ENCODE assay signal across 8 cellular contexts in the genomic region with DNA sequence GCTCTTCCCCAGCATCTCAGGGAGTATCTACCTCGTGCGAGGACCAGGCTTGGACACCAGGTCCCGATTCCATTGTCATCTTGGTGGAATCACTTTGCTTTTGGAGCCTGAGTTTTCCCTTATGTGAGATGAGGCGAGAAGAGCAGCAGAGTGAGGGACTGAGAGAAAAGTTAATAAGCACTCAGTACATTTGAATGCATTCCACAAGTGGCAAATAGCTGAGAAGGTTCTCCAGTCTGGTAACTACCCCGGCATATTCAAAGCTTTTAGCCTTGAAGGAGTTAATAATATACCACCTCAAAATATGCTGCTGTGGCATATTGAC. TPM values are rescaled to one million over a fixed set of nuclear protein-coding genes. Genes with fewer than 3 reads are reported as not detected.
A peak's percentile ranks its signal among the peaks of the same experiment; 100 is the strongest.
DNase-seq lines count a peak whose midpoint lies in the region; ATAC-seq and TF ChIP-seq lines count a peak whose summit lies in the region.

No MANE protein-coding gene starts in this region.

- no peaks in the 10 kb centered on the region for H3K9me2 ChIP-seq in SU-DHL-6 (replicated peaks; ENCODE audit: insufficient read depth, low read length)

- H3K4me3 ChIP-seq in SU-DHL-6 (ENCODE audit: insufficient read depth, low read length, poor library complexity, severe bottlenecking) (peak overlapping the region; percentile 52), fibroblast of villous mesenchyme (ENCODE audit: low read depth, low read length) (peak overlapping the region; percentile 71), smooth muscle cell (peak overlapping the region; percentile 65)

- H3K27me3 ChIP-seq in SU-DHL-6 (ENCODE audit: low read length) (no peaks in the 10 kb centered on the region), smooth muscle cell (ENCODE audit: low read depth) (no peaks in the 10 kb centered on the region)

- no peaks in the 10 kb centered on the region for H3K79me2 ChIP-seq in SU-DHL-6 (ENCODE audit: insufficient read depth, low read length)
- no peaks in the 10 kb centered on the region for H3K79me2 ChIP-seq in smooth muscle cell (ENCODE audit: low read depth)

- 63% methylated on average over 5 of the region's 5 CpGs for WGBS in smooth muscle cell (ENCODE audit: low lambda C conversion rate)

- H3K9ac ChIP-seq in SU-DHL-6 (ENCODE audit: low read length) (peak overlapping the region; percentile 53), smooth muscle cell (ENCODE audit: low read depth) (peak overlapping the region; percentile 83)

- TF ChIP-seq CTCF in SU-DHL-6 (IDR thresholded peaks at IDR 0.05; ENCODE audit: insufficient read depth, low read length, poor library complexity, severe bottlenecking) (no peak), fibroblast of villous mesenchyme (IDR thresholded peaks at IDR 0.05; ENCODE audit: insufficient read depth, low read depth, low read length) (no peak), smooth muscle cell (IDR thresholded peaks at IDR 0.05; ENCODE audit: borderline replicate concordance, insufficient read depth, poor library complexity, severe bottlenecking) (no peak)

- H3K27ac ChIP-seq in SU-DHL-6 (ENCODE audit: low read depth, low read length): no peak overlapping the region
- peak overlapping the region; percentile 87 for H3K27ac ChIP-seq in smooth muscle cell (ENCODE audit: low read depth)

- H3K9me3 ChIP-seq in SU-DHL-6 (ENCODE audit: insufficient read depth, low read length): no peaks in the 10 kb centered on the region
- H3K9me3 ChIP-seq in smooth muscle cell (replicated peaks; ENCODE audit: low read depth): no peaks in the 10 kb centered on the region

- H2AFZ ChIP-seq in SU-DHL-6 (ENCODE audit: low read depth, low read length, severe bottlenecking): peak overlapping the region; percentile 98
- H2AFZ ChIP-seq in smooth muscle cell (ENCODE audit: low read depth): peak overlapping the region; percentile 83

- peak overlapping the region; percentile 70 for H3K4me2 ChIP-seq in SU-DHL-6 (ENCODE audit: low read depth, low read length, poor library complexity, severe bottlenecking)
- peak overlapping the region; percentile 89 for H3K4me2 ChIP-seq in smooth muscle cell

- no peaks in the 10 kb centered on the region for H3F3A ChIP-seq in SU-DHL-6 (ENCODE audit: insufficient read depth)
- peaks cover 17% of the 10 kb centered on the region for H3F3A ChIP-seq in smooth muscle cell (ENCODE audit: low read depth)

- ATAC-seq in GM21390 (IDR thresholded peaks at IDR 0.05; ENCODE audit: unreplicated experiment) (peak; percentile 2), HG03135 (IDR thresholded peaks at IDR 0.05; ENCODE audit: unreplicated experiment) (no peak), HG03378 (IDR thresholded peaks at IDR 0.05; ENCODE audit: unreplicated experiment) (no peak)

- DNase-seq in fibroblast of villous mesenchyme (ENCODE audit: low read depth): no peak
- DNase-seq in smooth muscle cell (lab: John Stamatoyannopoulos, UW; ENCODE audit: unreplicated experiment): no peak
- no peak for DNase-seq in NCI-H774 (lab: John Stamatoyannopoulos, UW)
- DNase-seq in SKM-1 treated with dmso at 0.1 percent for 144 hours (lab: John Stamatoyannopoulos, UW; ENCODE audit: unreplicated experiment): no peak

- H4K20me1 ChIP-seq in SU-DHL-6 (ENCODE audit: low read depth, low read length): no peaks in the 10 kb centered on the region
- H4K20me1 ChIP-seq in smooth muscle cell (ENCODE audit: low read depth): no peaks in the 10 kb centered on the region

- peaks cover 22% of the 10 kb centered on the region for H3K4me1 ChIP-seq in smooth muscle cell (ENCODE audit: low read depth)

- no peaks in the 10 kb centered on the region for H3K36me3 ChIP-seq in SU-DHL-6 (ENCODE audit: low read length)
- H3K36me3 ChIP-seq in smooth muscle cell (ENCODE audit: low read depth): no peaks in the 10 kb centered on the region

RNA-seq across cellular contexts. Expression of a gene that starts 0.5 kb away (rescaled TPM):
- total RNA-seq in fibroblast of villous mesenchyme (18.0 and 19.9 TPM in 2 replicates), smooth muscle cell (31.0 and 34.6 TPM in 2 replicates)
- 11.6 and 18.6 TPM in 2 replicates for polyA plus RNA-seq in smooth muscle cell

RNA-seq across cellular contexts. Expression of a gene that starts 11.5 kb away (rescaled TPM):
- total RNA-seq in fibroblast of villous mesenchyme (under 0.01 and 0.32 TPM in 2 replicates), smooth muscle cell (0.04 TPM in 1 of 2 replicates, not detected in the other)
- polyA plus RNA-seq in smooth muscle cell: 0.09 TPM in 1 of 2 replicates, not detected in the other
